8 cellular contexts compared by ENCODE assay signal in genomic region chr1:98046031-98046641, GRCh38.
A peak's percentile ranks its signal among the peaks of the same experiment; 100 is the strongest.
DNase-seq lines count a peak whose midpoint lies in the region; ATAC-seq and TF ChIP-seq lines count a peak whose summit lies in the region.

No MANE protein-coding gene starts in this region.

- H3K4me1 ChIP-seq in foreskin keratinocyte = peaks cover 6% of the 10 kb centered on the region

- peaks cover 75% of the 10 kb centered on the region for H3K27me3 Mint-ChIP-seq in activated CD8-positive, alpha-beta T cell treated with anti-CD3 and anti-CD28 coated beads, Interleukin-2, amount 10 ng/mL, durations not matched to agents 7 days and 5 days (ENCODE audit: low read depth)

- no peaks in the 10 kb centered on the region for H3K36me3 Mint-ChIP-seq in activated CD8-positive, alpha-beta T cell treated with anti-CD3 and anti-CD28 coated beads, Interleukin-2, amount 10 ng/mL, durations not matched to agents 7 days and 5 days (ENCODE audit: low read depth)

- peak; percentile 6 for DNase-seq in stimulated activated CD4-positive, alpha-beta T cell treated with anti-CD3 and anti-CD28 coated beads, Interleukin-1b, Interleukin-23, amount 100 ng/mL, for 48 hours
- no peak for DNase-seq in stimulated activated CD4-positive, alpha-beta T cell treated with anti-CD3 and anti-CD28 coated beads, Interleukin-2, amount 100 ng/mL, for 48 hours
- peak; percentile 38 for DNase-seq in activated CD8-positive, alpha-beta T cell treated with anti-CD3 and anti-CD28 coated beads, Interleukin-2, amount 10 ng/mL, durations not matched to agents 7 days and 5 days
- no peak for DNase-seq in foreskin keratinocyte
- DNase-seq in retinal pigment epithelial cell (ENCODE audit: low read depth) = no peak
- DNase-seq in KBM-7 = no peak
- no peak for DNase-seq in posterior vena cava (ENCODE audit: low spot score)

- peak; percentile 38 for ATAC-seq in activated CD8-positive, alpha-beta T cell treated with anti-CD3 and anti-CD28 coated beads, Interleukin-2, amount 10 ng/mL, durations not matched to agents 7 days and 5 days
- peak; percentile 52 for ATAC-seq in foreskin keratinocyte
- no peak for ATAC-seq in GM21528 (IDR thresholded peaks at IDR 0.05; ENCODE audit: low FRiP score, unreplicated experiment)

- peaks cover 83% of the 10 kb centered on the region for H3K27me3 ChIP-seq in foreskin keratinocyte

- no peak for TF ChIP-seq CTCF in foreskin keratinocyte (conservative IDR thresholded peaks at IDR 0.05)
- no peak for TF ChIP-seq CTCF in retinal pigment epithelial cell (conservative IDR thresholded peaks at IDR 0.05; ENCODE audit: low read depth, low read length)

- POLR2A ChIA-PET in activated CD8-positive, alpha-beta T cell treated with anti-CD3 and anti-CD28 coated beads, Interleukin-2, amount 10 ng/mL, durations not matched to agents 7 days and 5 days (lab: Charles Lee) = interaction anchor here (0.6 to 1.4 kb wide), 2 partner anchors 79 to 125 kb away, joined by 3 read pairs; partner anchors contain the start of gene DPYD

- CTCF ChIA-PET in activated CD8-positive, alpha-beta T cell treated with anti-CD3 and anti-CD28 coated beads, Interleukin-2, amount 10 ng/mL, durations not matched to agents 7 days and 5 days (lab: Charles Lee) = no interaction called here

- H3K9me3 Mint-ChIP-seq in activated CD8-positive, alpha-beta T cell treated with anti-CD3 and anti-CD28 coated beads, Interleukin-2, amount 10 ng/mL, durations not matched to agents 7 days and 5 days (ENCODE audit: insufficient read depth) = no peaks in the 10 kb centered on the region

- in situ Hi-C loops in KBM-7 (cut with MboI; ENCODE audit: low pct_unique_long_range_greater_than_20kb, low sequenced_read_pairs) = no loop called here

- peak overlapping the region; percentile 73 for H3K4me3 Mint-ChIP-seq in activated CD8-positive, alpha-beta T cell treated with anti-CD3 and anti-CD28 coated beads, Interleukin-2, amount 10 ng/mL, durations not matched to agents 7 days and 5 days

- H3K4me1 Mint-ChIP-seq in activated CD8-positive, alpha-beta T cell treated with anti-CD3 and anti-CD28 coated beads, Interleukin-2, amount 10 ng/mL, durations not matched to agents 7 days and 5 days (ENCODE audit: low read depth) = peaks cover 34% of the 10 kb centered on the region

- peak overlapping the region; percentile 83 for H3K4me3 ChIP-seq in retinal pigment epithelial cell (ENCODE audit: low read length)

- no peak overlapping the region for H3K27ac ChIP-seq in foreskin keratinocyte

- intact Hi-C loops in posterior vena cava (cut with DNase I) = no loop called here

- no peak overlapping the region for H3K27ac Mint-ChIP-seq in activated CD8-positive, alpha-beta T cell treated with anti-CD3 and anti-CD28 coated beads, Interleukin-2, amount 10 ng/mL, durations not matched to agents 7 days and 5 days

Comparison
In these comparisons a context has a peak if more than half of its experiments do, and no peak if none do; other contexts are left out.
1. DNase-seq: peak in stimulated activated CD4-positive, alpha-beta T cell treated with anti-CD3 and anti-CD28 coated beads, Interleukin-1b, Interleukin-23, amount 100 ng/mL, for 48 hours (single experiment) and activated CD8-positive, alpha-beta T cell treated with anti-CD3 and anti-CD28 coated beads, Interleukin-2, amount 10 ng/mL, durations not matched to agents 7 days and 5 days (single experiment); none in stimulated activated CD4-positive, alpha-beta T cell treated with anti-CD3 and anti-CD28 coated beads, Interleukin-2, amount 100 ng/mL, for 48 hours (0 of 2), foreskin keratinocyte (0 of 2), retinal pigment epithelial cell (single experiment), KBM-7 (single experiment) and posterior vena cava (single experiment).